In genomic region chr15:85379403-85380131, GRCh38 we compare ENCODE assay signal across 8 cellular contexts. TPM values are rescaled to one million over a fixed set of nuclear protein-coding genes. Genes with fewer than 3 reads are reported as not detected.
DNase-seq lines count a peak whose midpoint lies in the region; ATAC-seq and TF ChIP-seq lines count a peak whose summit lies in the region.

No MANE protein-coding gene starts in this region.

- DNase-seq in BJ (ENCODE audit: low read depth): no peak
- peak; percentile 17 for DNase-seq in Jurkat, Clone E6-1 (ENCODE audit: low read depth, low spot score)
- DNase-seq in activated T-cell treated with anti-CD3 and anti-CD28 coated beads, Interleukin-2, amount 50 U/mL, for 24 hours: no peak
- peak; percentile 8 for DNase-seq in germinal center (ENCODE audit: low spot score)

- no peak for ATAC-seq in GM19463 (IDR thresholded peaks at IDR 0.05; ENCODE audit: unreplicated experiment)
- ATAC-seq in HG02642 (IDR thresholded peaks at IDR 0.05; ENCODE audit: poor library complexity, unreplicated experiment): no peak
- no peak for ATAC-seq in HG03280 (IDR thresholded peaks at IDR 0.05; ENCODE audit: unreplicated experiment)

- H3K4me1 Mint-ChIP-seq in activated T-cell treated with anti-CD3 and anti-CD28 coated beads, Interleukin-2, amount 50 U/mL, for 24 hours (ENCODE audit: low read depth): peaks cover 46% of the 10 kb centered on the region

- CTCF ChIA-PET in BJ (lab: Yijun Ruan, JAX): interaction anchor here (0.6 to 1.4 kb wide), 7 partner anchors 13 to 83 kb away, joined by 3 to 4 read pairs (median 3); no protein-coding TSS in a partner anchor

- H3K36me3 ChIP-seq in BJ (ENCODE audit: control insufficient read depth, insufficient read depth, low read length) (no peaks in the 10 kb centered on the region), skeletal muscle tissue (ENCODE audit: control insufficient read depth in 3 of 3, insufficient read depth in 3 of 3, low read length in 3 of 3) (no peaks in the 10 kb centered on the region)

- peaks cover 6% of the 10 kb centered on the region for H3K36me3 Mint-ChIP-seq in activated T-cell treated with anti-CD3 and anti-CD28 coated beads, Interleukin-2, amount 50 U/mL, for 24 hours (ENCODE audit: low read depth)

- POLR2A ChIA-PET in BJ (lab: Charles Lee): interaction anchor here (0.6 to 0.9 kb wide), 2 partner anchors 18 to 29 kb away, joined by 4 to 8 read pairs; no protein-coding TSS in a partner anchor

- H3K27me3 ChIP-seq in BJ (ENCODE audit: control insufficient read depth, insufficient read depth, low read length): no peaks in the 10 kb centered on the region
- H3K27me3 ChIP-seq in skeletal muscle tissue (ENCODE audit: control insufficient read depth in 3 of 3, insufficient read depth in 3 of 3, low read length in 3 of 3): no peaks in the 10 kb centered on the region

- H3K4me3 ChIP-seq in BJ (ENCODE audit: low read depth, low read length) (peak overlapping the region; percentile 79), skeletal muscle tissue (ENCODE audit: low read length in 3 of 3) (peak overlapping the region; percentile 87 to 92 (median 90))
- H3K4me3 ChIP-seq in Jurkat, Clone E6-1 (ENCODE audit: low read length): peak overlapping the region; percentile 61

- H3K9ac ChIP-seq in skeletal muscle tissue (ENCODE audit: low read depth in 1 of 3, low read length in 3 of 3): peak overlapping the region; percentile 58 to 77 (median 73)

- H3K4me3 Mint-ChIP-seq in activated T-cell treated with anti-CD3 and anti-CD28 coated beads, Interleukin-2, amount 50 U/mL, for 24 hours: peak overlapping the region; percentile 90

- H3K27ac Mint-ChIP-seq in activated T-cell treated with anti-CD3 and anti-CD28 coated beads, Interleukin-2, amount 50 U/mL, for 24 hours: peak overlapping the region; percentile 91

- no peaks in the 10 kb centered on the region for H3K9me3 ChIP-seq in skeletal muscle tissue (ENCODE audit: control insufficient read depth in 3 of 3, low read length in 3 of 3)

- H3K27ac ChIP-seq in skeletal muscle tissue (ENCODE audit: low read depth, low read length): peak overlapping the region; percentile 64

- peaks cover 2 to 16% (median 4%) of the 10 kb centered on the region in 3 donors for H3K4me1 ChIP-seq in skeletal muscle tissue (ENCODE audit: control insufficient read depth in 3 of 3, insufficient read depth in 3 of 3, low read length in 3 of 3)

- TF ChIP-seq CTCF in BJ (IDR thresholded peaks at IDR 0.05; ENCODE audit: insufficient read depth, low read depth, low read length): no peak

- no peaks in the 10 kb centered on the region for H3K9me3 Mint-ChIP-seq in activated T-cell treated with anti-CD3 and anti-CD28 coated beads, Interleukin-2, amount 50 U/mL, for 24 hours

- no peaks in the 10 kb centered on the region for H3K27me3 Mint-ChIP-seq in activated T-cell treated with anti-CD3 and anti-CD28 coated beads, Interleukin-2, amount 50 U/mL, for 24 hours

RNA-seq across cellular contexts. Expression of gene AKAP13, which starts 0.8 kb away (rescaled TPM):
- polyA plus RNA-seq in BJ (2011; rRNA removed): 13.6 and 14.0 TPM in 2 replicates
- polyA minus RNA-seq in BJ (2011; rRNA and poly(A)+ RNA removed): 63.3 and 87.5 TPM in 2 replicates
- polyA plus RNA-seq in Jurkat, Clone E6-1 (2012; ENCODE audit: insufficient read depth, insufficient read length): 18.2 TPM
- 129 TPM for total RNA-seq in skeletal muscle tissue

Comparison
In these comparisons a context has a peak if more than half of its experiments do, and no peak if none do; other contexts are left out.
1. DNase-seq: peak in Jurkat, Clone E6-1 (single experiment) and germinal center (single experiment); none in BJ (single experiment) and activated T-cell treated with anti-CD3 and anti-CD28 coated beads, Interleukin-2, amount 50 U/mL, for 24 hours (single experiment).
2. Peak in every context shown above with its lines, with median percentiles within 50 percentile points of each other: H3K4me3 ChIP-seq.